Comparison of ENCODE assay signal across 2 cellular contexts in genomic region chr9:38065369-38066075, GRCh38.
TF ChIP-seq lines count a peak whose summit lies in the region.

No MANE protein-coding gene starts in this region.

TF ChIP-seq in SK-N-SH, 30 proteins besides CTCF, POLR2A, EP300 and RAD21 (continued from another document):
- TF ChIP-seq, protein P1, sequence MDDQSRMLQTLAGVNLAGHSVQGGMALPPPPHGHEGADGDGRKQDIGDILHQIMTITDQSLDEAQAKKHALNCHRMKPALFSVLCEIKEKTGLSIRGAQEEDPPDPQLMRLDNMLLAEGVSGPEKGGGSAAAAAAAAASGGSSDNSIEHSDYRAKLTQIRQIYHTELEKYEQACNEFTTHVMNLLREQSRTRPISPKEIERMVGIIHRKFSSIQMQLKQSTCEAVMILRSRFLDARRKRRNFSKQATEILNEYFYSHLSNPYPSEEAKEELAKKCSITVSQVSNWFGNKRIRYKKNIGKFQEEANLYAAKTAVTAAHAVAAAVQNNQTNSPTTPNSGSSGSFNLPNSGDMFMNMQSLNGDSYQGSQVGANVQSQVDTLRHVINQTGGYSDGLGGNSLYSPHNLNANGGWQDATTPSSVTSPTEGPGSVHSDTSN (IDR thresholded peaks at IDR 0.05) = no peak
- no peak for TF ChIP-seq FOXM1 (IDR thresholded peaks at IDR 0.05; ENCODE audit: low read depth)

TF ChIP-seq in SK-N-SH treated with all-trans-retinoic acid at 6 μM for 48 hours, 23 proteins besides CTCF, POLR2A, EP300 and RAD21 (continued from another document):
- no peak for TF ChIP-seq RARB (CRISPR knock-in tag; IDR thresholded peaks at IDR 0.05)
- no peak for TF ChIP-seq SNAI2 (CRISPR knock-in tag; IDR thresholded peaks at IDR 0.05)
- TF ChIP-seq OSR1 (CRISPR knock-in tag; IDR thresholded peaks at IDR 0.05) = no peak
- TF ChIP-seq ESRRG (CRISPR knock-in tag; IDR thresholded peaks at IDR 0.05) = no peak
- no peak for TF ChIP-seq TOX (CRISPR knock-in tag; IDR thresholded peaks at IDR 0.05; ENCODE audit: borderline replicate concordance)
- no peak for TF ChIP-seq TCF4 (CRISPR knock-in tag; IDR thresholded peaks at IDR 0.05; ENCODE audit: borderline replicate concordance)
- TF ChIP-seq ZNF70 (CRISPR knock-in tag; IDR thresholded peaks at IDR 0.05) = no peak
- TF ChIP-seq ZFP3 (CRISPR knock-in tag; IDR thresholded peaks at IDR 0.05) = no peak
TF ChIP-seq in SK-N-SH treated with all-trans-retinoic acid at 6 μM for 48 hours: peak in this region for 0.
